8 cellular contexts compared by ENCODE assay signal in the genomic region with DNA sequence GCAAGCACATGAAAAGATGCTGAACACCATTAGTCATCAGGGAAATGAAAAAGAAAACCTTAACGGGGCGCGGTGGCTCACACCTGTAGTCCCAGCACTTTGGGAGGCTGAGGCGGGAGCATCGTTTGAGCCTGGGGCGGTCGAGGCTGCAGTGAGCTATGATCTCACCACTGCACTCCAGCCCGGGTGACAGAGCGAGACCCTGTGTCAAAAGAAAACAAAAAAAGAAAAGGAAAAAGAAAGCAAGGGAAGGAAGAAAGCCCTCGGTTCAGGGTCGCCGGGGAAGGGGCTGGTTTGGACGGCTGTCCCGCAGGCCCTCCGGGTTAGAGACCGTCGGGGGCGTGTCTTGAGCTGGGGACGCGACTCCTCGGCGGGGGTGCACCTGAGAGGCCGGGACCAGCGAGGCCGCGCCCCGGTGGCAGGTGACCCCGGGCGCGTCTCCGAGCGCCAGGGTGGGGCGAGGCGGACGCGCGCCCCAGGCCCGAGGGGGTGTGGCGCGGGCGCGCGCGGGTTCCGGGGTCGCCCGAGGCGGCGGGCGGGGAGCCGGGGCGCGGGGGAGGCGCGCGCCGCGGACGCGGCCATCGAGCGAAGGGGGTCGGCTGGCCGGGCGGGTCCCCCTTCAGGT. TPM values are rescaled to one million over a fixed set of nuclear protein-coding genes. Genes with fewer than 3 reads are reported as not detected.
A peak's percentile ranks its signal among the peaks of the same experiment; 100 is the strongest.
DNase-seq lines count a peak whose midpoint lies in the region; ATAC-seq and TF ChIP-seq lines count a peak whose summit lies in the region.

No MANE protein-coding gene starts in this region.

- peak; percentile 15 for DNase-seq in Ammon's horn (ENCODE audit: low spot score)
- peak; percentile 67 to 82 (median 70) for DNase-seq in Peyer's patch
- peak; percentile 60 for DNase-seq in astrocyte of the hippocampus (ENCODE audit: low read depth, low spot score)
- peak; percentile 61 to 73 (median 72) for DNase-seq in immature natural killer cell
- peak; percentile 31 for DNase-seq in stimulated activated CD4-positive, alpha-beta T cell treated with anti-CD3 and anti-CD28 coated beads, Interleukin-2, amount 100 ng/mL, for 4 hours (ENCODE audit: low read depth)
- DNase-seq in HCEC 1CT, result no peak

- H3K27me3 ChIP-seq in Peyer's patch, result no peaks in the 10 kb centered on the region

- peaks cover 2 to 5% (median 4%) of the 10 kb centered on the region in 3 donors for H3K27me3 Mint-ChIP-seq in immature natural killer cell (ENCODE audit: low read depth in 3 of 3)

- peak overlapping the region; percentile 85 to 93 (median 91) for H3K4me3 Mint-ChIP-seq in immature natural killer cell

- H3K9me3 ChIP-seq in Peyer's patch, result no peaks in the 10 kb centered on the region

- peaks cover 0 to 3% (median 2%) of the 10 kb centered on the region in 4 donors for H3K4me1 ChIP-seq in Peyer's patch

- peak overlapping the region; percentile 85 to 95 (median 92) for H3K27ac Mint-ChIP-seq in immature natural killer cell

- ATAC-seq in GM19035 (IDR thresholded peaks at IDR 0.05; ENCODE audit: unreplicated experiment) (peak; percentile 57), HG03432 (IDR thresholded peaks at IDR 0.05; ENCODE audit: unreplicated experiment) (peak; percentile 61)

- TF ChIP-seq POLR2A in Peyer's patch (IDR thresholded peaks at IDR 0.05), result no peak

- peak overlapping the region; percentile 54 to 87 (median 75) for H3K27ac ChIP-seq in Peyer's patch

- H3K36me3 ChIP-seq in Peyer's patch, result no peaks in the 10 kb centered on the region

- peaks cover 6 to 11% of the 10 kb centered on the region in 2 donors for H3K4me1 Mint-ChIP-seq in immature natural killer cell

- peak overlapping the region; percentile 66 to 72 (median 70) for H3K4me3 ChIP-seq in Peyer's patch

- H3K36me3 Mint-ChIP-seq in immature natural killer cell, result no peaks in the 10 kb centered on the region

- TF ChIP-seq CTCF in Peyer's patch (IDR thresholded peaks at IDR 0.05), result no peak

- no peaks in the 10 kb centered on the region for H3K9me3 Mint-ChIP-seq in immature natural killer cell

RNA-seq across cellular contexts. Expression of gene PLXNA3, which starts 0.5 kb away (rescaled TPM):
- total RNA-seq in Peyer's patch, result 10 to 100 TPM; 38.0 to 54.6 (median 48.4) TPM
- polyA plus RNA-seq in immature natural killer cell, result 1 to 10 TPM in 1 of 3 donors, under 1 TPM in 1, not detected in 1; 0.20 to 1.4 TPM

RNA-seq across cellular contexts. Expression of gene FAM50A, which starts 13.7 kb away (rescaled TPM):
- total RNA-seq in Peyer's patch, result 100 to 1,000 TPM in 1 of 4 donors, 10 to 100 TPM in 3; 35.6 to 212 (median 54.6) TPM
- polyA plus RNA-seq in immature natural killer cell, result 10 to 100 TPM; 45.2 to 63.3 (median 53.3) TPM

RNA-seq across cellular contexts. Expression of gene GDI1, which starts 20.6 kb away (rescaled TPM):
- total RNA-seq in Peyer's patch, result 100 to 1,000 TPM in 2 of 4 donors, 10 to 100 TPM in 2; 65.2 to 278 (median 117) TPM
- polyA plus RNA-seq in immature natural killer cell, result 10 to 100 TPM; 20.9 to 37.8 (median 29.2) TPM

RNA-seq across cellular contexts. Expression of gene LAGE3, which starts 21.5 kb away (rescaled TPM):
- 10 to 100 TPM in 3 of 4 donors, 1 to 10 TPM in 1; 8.5 to 15.7 (median 10.8) TPM for total RNA-seq in Peyer's patch
- polyA plus RNA-seq in immature natural killer cell, result 10 to 100 TPM; 30.5 to 65.0 (median 52.4) TPM

RNA-seq across cellular contexts. Expression of gene UBL4A, which starts 28.8 kb away (rescaled TPM):
- 10 to 100 TPM; 20.6 to 45.9 (median 34.6) TPM for total RNA-seq in Peyer's patch
- polyA plus RNA-seq in immature natural killer cell, result 10 to 100 TPM; 56.3 to 68.9 (median 61.2) TPM
